Comparison of ENCODE assay signal across 12 cellular contexts in genomic region chr7:117041007-117041406, GRCh38.
DNase-seq lines count a peak whose midpoint lies in the region; ATAC-seq and TF ChIP-seq lines count a peak whose summit lies in the region.
"Had no signal": no experiment of that assay in that cellular context is flagged by ENCODE, and none has a peak within 500 bp of the region (broad histone marks: within the 10 kb centered on the region; RNA-seq: fewer than 3 reads in every experiment).

No MANE protein-coding gene starts in this region.

- 87 to 93% methylated on average over 2 of the region's 2 CpGs for WGBS in aorta, 2 donors

- no peaks in the 10 kb centered on the region for H3K36me3 ChIP-seq in aorta (ENCODE audit: control insufficient read depth in 1 of 2, insufficient read depth in 2 of 2, low read length in 1 of 2)

- H3K4me1 Mint-ChIP-seq in activated T-helper 17 cell treated with anti-CD3 and anti-CD28 coated beads, Interleukin-2, amount 50 U/mL, for 72 hours, result peaks cover 6% of the 10 kb centered on the region
- H3K4me1 Mint-ChIP-seq in CD4-positive, alpha-beta T cell (ENCODE audit: low read depth), result no peaks in the 10 kb centered on the region
- peaks cover 2% of the 10 kb centered on the region for H3K4me1 Mint-ChIP-seq in progenitor cell of endocrine pancreas (ENCODE audit: low read depth)

- peak overlapping the region; percentile 59 for H3K27ac Mint-ChIP-seq in activated T-helper 17 cell treated with anti-CD3 and anti-CD28 coated beads, Interleukin-2, amount 50 U/mL, for 72 hours
- H3K27ac Mint-ChIP-seq in CD4-positive, alpha-beta T cell, result no peak overlapping the region
- H3K27ac Mint-ChIP-seq in progenitor cell of endocrine pancreas, result no peak overlapping the region
- H3K27ac Mint-ChIP-seq: activated naive CD4-positive, alpha-beta T cell treated with anti-CD3 and anti-CD28 coated beads, Interleukin-2, amount 10 ng/mL, durations not matched to agents 7 days and 5 days had no signal

- H3K27me3 ChIP-seq in CD4-positive, alpha-beta T cell (ENCODE audit: control insufficient read depth, insufficient read depth, low read length), result no peaks in the 10 kb centered on the region
- H3K27me3 ChIP-seq in aorta (ENCODE audit: control insufficient read depth in 1 of 2, insufficient read depth in 2 of 2, low read length in 1 of 2), result no peaks in the 10 kb centered on the region

- H3K36me3 Mint-ChIP-seq in activated T-helper 17 cell treated with anti-CD3 and anti-CD28 coated beads, Interleukin-2, amount 50 U/mL, for 72 hours (ENCODE audit: low read depth), result no peaks in the 10 kb centered on the region
- H3K36me3 Mint-ChIP-seq in CD4-positive, alpha-beta T cell (ENCODE audit: low read depth), result no peaks in the 10 kb centered on the region
- H3K36me3 Mint-ChIP-seq in progenitor cell of endocrine pancreas (ENCODE audit: insufficient read depth), result no peaks in the 10 kb centered on the region
- H3K36me3 Mint-ChIP-seq: activated naive CD4-positive, alpha-beta T cell treated with anti-CD3 and anti-CD28 coated beads, Interleukin-2, amount 10 ng/mL, durations not matched to agents 7 days and 5 days had no signal

- DNase-seq in GM03348 (ENCODE audit: low spot score) (peak; percentile 48), islet precursor cell (no peak), progenitor cell of endocrine pancreas (ENCODE audit: low spot score, unreplicated experiment) (no peak), aorta (no peak)
- no peak for DNase-seq in CD4-positive, alpha-beta T cell
- DNase-seq: activated naive CD4-positive, alpha-beta T cell treated with anti-CD3 and anti-CD28 coated beads, Interleukin-2, amount 10 ng/mL, durations not matched to agents 7 days and 5 days; DMS79 treated with DMSO at 0.1 percent for 48 hours; substantia nigra had no signal

- TF ChIP-seq CTCF in CD4-positive, alpha-beta T cell (IDR thresholded peaks at IDR 0.05), result no peak
- no peak for TF ChIP-seq CTCF in progenitor cell of endocrine pancreas (IDR thresholded peaks at IDR 0.05; ENCODE audit: unreplicated experiment)

- no peaks in the 10 kb centered on the region for H3K9me3 Mint-ChIP-seq in activated T-helper 17 cell treated with anti-CD3 and anti-CD28 coated beads, Interleukin-2, amount 50 U/mL, for 72 hours
- peaks cover 2% of the 10 kb centered on the region for H3K9me3 Mint-ChIP-seq in CD4-positive, alpha-beta T cell
- H3K9me3 Mint-ChIP-seq in progenitor cell of endocrine pancreas (ENCODE audit: low read depth), result peaks cover 9% of the 10 kb centered on the region
- H3K9me3 Mint-ChIP-seq: activated naive CD4-positive, alpha-beta T cell treated with anti-CD3 and anti-CD28 coated beads, Interleukin-2, amount 10 ng/mL, durations not matched to agents 7 days and 5 days had no signal

- no peak overlapping the region for H3K4me3 ChIP-seq in aorta (ENCODE audit: low read length in 2 of 2)
- H3K4me3 ChIP-seq: SK-N-MC had no signal

- CTCF ChIA-PET in CD4-positive, alpha-beta T cell (lab: Charles Lee), result no interaction called here

- no peak overlapping the region for H3K27ac ChIP-seq in CD4-positive, alpha-beta T cell (ENCODE audit: low read depth, low read length)
- peak overlapping the region in 1 of 2 donors; percentile 57 for H3K27ac ChIP-seq in aorta (ENCODE audit: low read depth in 1 of 2, low read length in 2 of 2)
- H3K27ac ChIP-seq: SK-N-MC had no signal

- POLR2A ChIA-PET in CD4-positive, alpha-beta T cell (lab: Charles Lee), result no interaction called here

- intact Hi-C loops in CD4-positive, alpha-beta T cell (cut with DNase I, micrococcal nuclease), result no loop called here
- intact Hi-C loops in aorta (cut with DNase I), result no loop called here

- H3K4me1 ChIP-seq in aorta (ENCODE audit: control insufficient read depth in 1 of 2, insufficient read depth in 2 of 2, low read length in 2 of 2), result peaks cover 5 to 7% of the 10 kb centered on the region in 2 donors

- H3K9me3 ChIP-seq in CD4-positive, alpha-beta T cell (ENCODE audit: control insufficient read depth, low read length), result no peaks in the 10 kb centered on the region
- no peaks in the 10 kb centered on the region for H3K9me3 ChIP-seq in aorta (ENCODE audit: control insufficient read depth, low read length)

- ATAC-seq in GM19035 (IDR thresholded peaks at IDR 0.05; ENCODE audit: unreplicated experiment) (peak; percentile 95), HG02870 (IDR thresholded peaks at IDR 0.05; ENCODE audit: unreplicated experiment) (peak; percentile 97), aorta (ENCODE audit: low FRiP score) (no peak)
- ATAC-seq in activated T-helper 17 cell treated with anti-CD3 and anti-CD28 coated beads, Interleukin-2, amount 50 U/mL, for 72 hours (replicated peaks), result peak; percentile 95
- ATAC-seq in CD4-positive, alpha-beta T cell (ENCODE audit: poor library complexity), result no peak

- H3K27me3 Mint-ChIP-seq in activated T-helper 17 cell treated with anti-CD3 and anti-CD28 coated beads, Interleukin-2, amount 50 U/mL, for 72 hours, result no peaks in the 10 kb centered on the region
- no peaks in the 10 kb centered on the region for H3K27me3 Mint-ChIP-seq in CD4-positive, alpha-beta T cell
- H3K27me3 Mint-ChIP-seq in progenitor cell of endocrine pancreas, result no peaks in the 10 kb centered on the region

- H3K4me3 Mint-ChIP-seq in activated T-helper 17 cell treated with anti-CD3 and anti-CD28 coated beads, Interleukin-2, amount 50 U/mL, for 72 hours, result no peak overlapping the region
- no peak overlapping the region for H3K4me3 Mint-ChIP-seq in CD4-positive, alpha-beta T cell
- H3K4me3 Mint-ChIP-seq in progenitor cell of endocrine pancreas (ENCODE audit: low read depth), result no peak overlapping the region
- H3K4me3 Mint-ChIP-seq: activated naive CD4-positive, alpha-beta T cell treated with anti-CD3 and anti-CD28 coated beads, Interleukin-2, amount 10 ng/mL, durations not matched to agents 7 days and 5 days had no signal

Comparison
In these comparisons a context has a peak if more than half of its experiments do, and no peak if none do; other contexts are left out.
1. ATAC-seq: peak in GM19035 (single experiment), HG02870 (single experiment) and activated T-helper 17 cell treated with anti-CD3 and anti-CD28 coated beads, Interleukin-2, amount 50 U/mL, for 72 hours (single experiment); none in CD4-positive, alpha-beta T cell (single experiment) and aorta (single experiment).